In genomic region chr6:72418495-72418894, GRCh38 we compare ENCODE assay signal across 14 cellular contexts.
DNase-seq lines count a peak whose midpoint lies in the region; ATAC-seq, FAIRE-seq and TF ChIP-seq lines count a peak whose summit lies in the region.
"Had no signal": no experiment of that assay in that cellular context is flagged by ENCODE, and none has a peak within 500 bp of the region (broad histone marks: within the 10 kb centered on the region; RNA-seq: fewer than 3 reads in every experiment).

No MANE protein-coding gene starts in this region.

- no peak overlapping the region for H3K27ac ChIP-seq in A673 (ENCODE audit: low read depth, low read length, poor library complexity, severe bottlenecking)
- H3K27ac ChIP-seq in K562 (ENCODE audit: extremely low read depth, low read depth, low read length), result no peak overlapping the region
- H3K27ac ChIP-seq: ascending aorta, neutrophil, VCaP had no signal

- no peaks in the 10 kb centered on the region for H3K79me2 ChIP-seq in K562 (ENCODE audit: control insufficient read depth, insufficient read depth, low read length)

- BruUV-seq in A673 (replicated peaks; lab: Mats Ljungman, UMichigan) (no TSS peak), K562 (replicated peaks; lab: Mats Ljungman, UMichigan) (no TSS peak)

- H3K9me3 ChIP-seq in A673 (ENCODE audit: low read depth, low read length, poor library complexity, severe bottlenecking) (no peaks in the 10 kb centered on the region), K562 (replicated peaks; ENCODE audit: control insufficient read depth, insufficient read depth, low read depth, low read length) (no peaks in the 10 kb centered on the region)
- H3K9me3 ChIP-seq: ascending aorta, neutrophil had no signal

- peaks cover 97% of the 10 kb centered on the region for H3K4me1 Mint-ChIP-seq in HFFc6 (ENCODE audit: low read depth)

- POLR2A ChIA-PET in A673 (lab: Charles Lee; ENCODE audit: low non-redundant PET) (interaction anchor here (0.9 kb wide), 1 partner anchor 204 kb away, joined by 4 read pairs; no protein-coding TSS in a partner anchor), K562 (lab: Yijun Ruan, JAX) (interaction anchor here (1.2 to 1.4 kb wide), 2 partner anchors 160 to 162 kb away, joined by 3 read pairs; no protein-coding TSS in a partner anchor)

- peaks cover 8% of the 10 kb centered on the region; the same call in 1 of the 2 replicates for H3K36me3 Mint-ChIP-seq in HFFc6 (ENCODE audit: low read depth)

- in situ Hi-C loops in K562 (cut with MboI), result loop anchor here (25.0 kb wide), 1 partner anchor 919 kb away; no protein-coding TSS in a partner anchor

- no peaks in the 10 kb centered on the region for H4K20me1 ChIP-seq in K562 (replicated peaks; ENCODE audit: control insufficient read depth, insufficient read depth, low read length)

- TF ChIP-seq POLR2A in K562 (conservative IDR thresholded peaks at IDR 0.05) (no peak), GM18505 (IDR thresholded peaks at IDR 0.05; ENCODE audit: borderline replicate concordance, extremely low read depth, insufficient read depth, insufficient read length) (no peak)

- intact Hi-C loops in A673 (cut with micrococcal nuclease; ENCODE audit: unreplicated experiment) (loop anchor here (5.0 kb wide), 1 partner anchor 204 kb away; the partner anchor contains the start of gene KCNQ5), K562 (cut with micrococcal nuclease) (no loop called here)

- peak overlapping the region; percentile 93 for H3K27ac Mint-ChIP-seq in HFFc6

- H3K4me3 Mint-ChIP-seq in HFFc6, result peak overlapping the region; percentile 45

- TF ChIP-seq CTCF in A673 (conservative IDR thresholded peaks at IDR 0.05; ENCODE audit: low read depth, low read length) (no peak), HFFc6 (IDR thresholded peaks at IDR 0.05) (no peak), K562 (IDR thresholded peaks at IDR 0.05 in 2 of 3, conservative IDR thresholded peaks at IDR 0.05 in 1 of 3; ENCODE audit: insufficient read depth in 2 of 3, low read depth in 1 of 3, low read length in 3 of 3) (no peak)

- WGBS in K562 (ENCODE audit: insufficient coverage, low coverage, missing lambda C conversion rate), result 85% methylated on average over 4 of the region's 5 CpGs

- CTCF ChIA-PET in A673 (lab: Charles Lee), result no interaction called here
- CTCF ChIA-PET in K562 (lab: Yijun Ruan, JAX; ENCODE audit: low intra/inter-chr PET ratio), result interaction anchor here (3.7 kb wide), 1 partner anchor 162 kb away, joined by 15 read pairs; no protein-coding TSS in a partner anchor

- H3K4me2 ChIP-seq in K562 (ENCODE audit: insufficient read depth, low read length), result no peak overlapping the region

- ATAC-seq in K562 (no peak; the same call in 2 of the 3 replicates), GM21825 (IDR thresholded peaks at IDR 0.05; ENCODE audit: unreplicated experiment) (no peak), HG03139 (IDR thresholded peaks at IDR 0.05; ENCODE audit: unreplicated experiment) (no peak), GM18505 (IDR thresholded peaks at IDR 0.05; ENCODE audit: unreplicated experiment) (no peak)

- no peaks in the 10 kb centered on the region for H3K9me1 ChIP-seq in K562 (ENCODE audit: control insufficient read depth, insufficient read depth, low read length)

- H3K36me3 ChIP-seq in A673 (ENCODE audit: insufficient read depth, low read length, poor library complexity, severe bottlenecking) (no peaks in the 10 kb centered on the region), K562 (ENCODE audit: control insufficient read depth, insufficient read depth, low read length) (no peaks in the 10 kb centered on the region)
- H3K36me3 ChIP-seq: ascending aorta, neutrophil had no signal

- H2AFZ ChIP-seq in K562 (ENCODE audit: low read depth, low read length), result peak overlapping the region; percentile 83

- DNase-seq in A673 (ENCODE audit: low spot score) (peak; percentile 64), HFFc6 (peak; percentile 86), K562 (ENCODE audit: extremely low read depth in 1 of 4, low spot score in 3 of 4) (peak in 1 of 4 experiments; percentile 13), islet precursor cell (peak; percentile 77), NCI-H2196 (lab: John Stamatoyannopoulos, UW; ENCODE audit: unreplicated experiment) (no peak)
- DNase-seq: erythroblast; KBM-7; stimulated activated CD4-positive, alpha-beta T cell treated with anti-CD3 and anti-CD28 coated beads, Interleukin-2, amount 100 ng/mL, for 24 hours had no signal

- H3K9ac ChIP-seq in K562 (ENCODE audit: insufficient read depth in 1 of 2, low read depth in 2 of 2, low read length in 2 of 2), result no peak overlapping the region

- no peak for TF ChIP-seq EP300 in K562 (IDR thresholded peaks at IDR 0.05; ENCODE audit: low read length)

- H3K27me3 Mint-ChIP-seq in HFFc6 (ENCODE audit: insufficient read depth), result no peaks in the 10 kb centered on the region

- H3K9me3 Mint-ChIP-seq in HFFc6, result no peaks in the 10 kb centered on the region

- H3K4me3 ChIP-seq in A673 (ENCODE audit: low read depth, low read length, poor library complexity, severe bottlenecking) (no peak overlapping the region), K562 (no peak overlapping the region)
- H3K4me3 ChIP-seq: ascending aorta had no signal

- H3K27me3 ChIP-seq in A673 (replicated peaks; ENCODE audit: insufficient read depth, low read depth, low read length, poor library complexity) (no peaks in the 10 kb centered on the region), K562 (ENCODE audit: control insufficient read depth in 2 of 2, insufficient read depth in 2 of 2, low read length in 2 of 2) (no peaks in the 10 kb centered on the region)
- H3K27me3 ChIP-seq: ascending aorta had no signal

- H3K4me1 ChIP-seq in A673 (ENCODE audit: insufficient read depth, low read length, poor library complexity, severe bottlenecking) (peaks cover 46% of the 10 kb centered on the region), K562 (replicated peaks in 1 of 2; ENCODE audit: control insufficient read depth in 2 of 2, insufficient read depth in 2 of 2, low read length in 2 of 2) (peaks cover 6 to 28% of the 10 kb centered on the region in 2 experiments; a peak in 4 of 5 replicates)
- H3K4me1 ChIP-seq: ascending aorta had no signal

- FAIRE-seq in K562 (lab: Jason Lieb, UNC), result no peak

- TF ChIP-seq RAD21 in K562 (CRISPR knock-in tag; conservative IDR thresholded peaks at IDR 0.05 in 1 of 2, IDR thresholded peaks at IDR 0.05 in 1 of 2), result no peak

TF ChIP-seq in K562, 482 proteins besides CTCF, POLR2A, EP300 and RAD21:
- no peak for TF ChIP-seq NR1H2 (CRISPR knock-in tag; IDR thresholded peaks at IDR 0.05)
- TF ChIP-seq ZBTB33 (CRISPR knock-in tag; IDR thresholded peaks at IDR 0.05), result 0 out of 2 replicates have a peak, but pooled peaks have one; percentile 30
- TF ChIP-seq NONO (IDR thresholded peaks at IDR 0.05; ENCODE audit: low read depth in 2 of 2, low read length in 1 of 2), result no peak
- TF ChIP-seq NR4A1 (CRISPR knock-in tag; IDR thresholded peaks at IDR 0.05), result no peak
- no peak for TF ChIP-seq NR4A1 (tag; IDR thresholded peaks at IDR 0.05)
- TF ChIP-seq MCM7 (IDR thresholded peaks at IDR 0.05), result no peak
